In genomic region chr5:75335952-75336624, GRCh38 we compare ENCODE assay signal across 8 cellular contexts. TPM values are rescaled to one million over a fixed set of nuclear protein-coding genes. Genes with fewer than 3 reads are reported as not detected.
A peak's percentile ranks its signal among the peaks of the same experiment; 100 is the strongest.
DNase-seq lines count a peak whose midpoint lies in the region; ATAC-seq and TF ChIP-seq lines count a peak whose summit lies in the region.

No MANE protein-coding gene starts in this region.

- H3K27ac ChIP-seq in SJSA1 (peak overlapping the region; percentile 36), epithelial cell of prostate (peak overlapping the region; percentile 87), vagina (peak overlapping the region; percentile 97)

- H3K36me3 ChIP-seq in SJSA1: peaks cover 10% of the 10 kb centered on the region; the same call in 1 of the 2 replicates
- H3K36me3 ChIP-seq in vagina: no peaks in the 10 kb centered on the region

- H3K4me3 ChIP-seq in SJSA1 (peak overlapping the region; percentile 83), mononuclear cell (ENCODE audit: low read length) (peak overlapping the region; percentile 60), vagina (peak overlapping the region; percentile 97 to 98)

- intact Hi-C loops in vagina (cut with DNase I): no loop called here

- no peak for TF ChIP-seq POLR2A in vagina (IDR thresholded peaks at IDR 0.05)

- no peaks in the 10 kb centered on the region for H3K9me3 ChIP-seq in SJSA1 (replicated peaks)
- H3K9me3 ChIP-seq in mononuclear cell (ENCODE audit: low read depth, low read length): no peaks in the 10 kb centered on the region
- no peaks in the 10 kb centered on the region for H3K9me3 ChIP-seq in vagina

- ATAC-seq in GM19023 (IDR thresholded peaks at IDR 0.05; ENCODE audit: unreplicated experiment): peak; percentile 1

- DNase-seq in Ammon's horn (ENCODE audit: low spot score) (peak; percentile 64), SJSA1 (ENCODE audit: low read depth in 1 of 2, low spot score in 2 of 2) (peak; percentile 63 to 70), epithelial cell of prostate (ENCODE audit: low read depth, low spot score) (peak; percentile 64), vagina (ENCODE audit: extremely low spot score in 2 of 2) (no peak), KG1 (lab: John Stamatoyannopoulos, UW) (no peak)

- H3K4me1 ChIP-seq in SJSA1 (replicated peaks): peaks cover 5% of the 10 kb centered on the region
- peaks cover 27% of the 10 kb centered on the region for H3K4me1 ChIP-seq in mononuclear cell (ENCODE audit: insufficient read depth, low read length)
- peaks cover 25% of the 10 kb centered on the region for H3K4me1 ChIP-seq in vagina

- peak; percentile 31; the same call in 1 of the 2 replicates for TF ChIP-seq CTCF in LNCAP (IDR thresholded peaks at IDR 0.05)
- TF ChIP-seq CTCF in vagina (IDR thresholded peaks at IDR 0.05): peak in 1 of 3 experiments; percentile 46

- H3K27me3 ChIP-seq in SJSA1 (replicated peaks) (no peaks in the 10 kb centered on the region), mononuclear cell (ENCODE audit: insufficient read depth, low read length) (no peaks in the 10 kb centered on the region), vagina (no peaks in the 10 kb centered on the region)

RNA-seq across cellular contexts. Expression of gene HMGCR, which starts 0.9 kb away (rescaled TPM):
- 65.9 and 88.6 TPM in 2 replicates for total RNA-seq in SJSA1 (2014; rRNA removed; shearing (Covaris generic))
- total RNA-seq in mononuclear cell: 29.0 TPM
- 42.7 TPM for total RNA-seq in vagina

Comparison
In these comparisons a context has a peak if more than half of its experiments do, and no peak if none do; other contexts are left out.
1. DNase-seq: peak in Ammon's horn (single experiment), SJSA1 (2 of 2) and epithelial cell of prostate (single experiment); none in vagina (0 of 2) and KG1 (single experiment).
2. H3K27ac ChIP-seq: peak in every context shown above with its lines; median percentile 97 in vagina; 87 in epithelial cell of prostate; 36 in SJSA1.
3. Peak in every context shown above with its lines, with median percentiles within 50 percentile points of each other: H3K4me3 ChIP-seq.